Comparison of ENCODE assay signal across 9 cellular contexts in genomic region chr10:69639291-69640195, GRCh38. TPM values are rescaled to one million over a fixed set of nuclear protein-coding genes. Genes with fewer than 3 reads are reported as not detected.
DNase-seq lines count a peak whose midpoint lies in the region; ATAC-seq and TF ChIP-seq lines count a peak whose summit lies in the region.
"Had no signal": no experiment of that assay in that cellular context is flagged by ENCODE, and none has a peak within 500 bp of the region (broad histone marks: within the 10 kb centered on the region; RNA-seq: fewer than 3 reads in every experiment).

No MANE protein-coding gene starts in this region.

- H3K4me3 Mint-ChIP-seq in activated CD8-positive, alpha-beta memory T cell treated with anti-CD3 and anti-CD28 coated beads, Interleukin-2, amount 10 ng/mL, durations not matched to agents 7 days and 5 days: no peak overlapping the region

- TF ChIP-seq CTCF in GM12874 (IDR thresholded peaks at IDR 0.05; ENCODE audit: insufficient read depth, low read depth, low read length) (peak; percentile 72), epithelial cell of esophagus (IDR thresholded peaks at IDR 0.05; ENCODE audit: insufficient read depth, low read depth, low read length, missing control alignments) (peak; percentile 86)

- H3K27ac Mint-ChIP-seq in activated CD8-positive, alpha-beta memory T cell treated with anti-CD3 and anti-CD28 coated beads, Interleukin-2, amount 10 ng/mL, durations not matched to agents 7 days and 5 days: no peak overlapping the region

- DNase-seq in A172 (ENCODE audit: low spot score) (peak; percentile 65), NCI-H774 (lab: John Stamatoyannopoulos, UW) (peak; percentile 59), epithelial cell of esophagus (ENCODE audit: low read depth) (peak; percentile 83), middle frontal gyrus (ENCODE audit: extremely low spot score, low spot score) (peak; percentile 42)
- DNase-seq in activated CD8-positive, alpha-beta memory T cell treated with anti-CD3 and anti-CD28 coated beads, Interleukin-2, amount 10 ng/mL, durations not matched to agents 7 days and 5 days: peak; percentile 72
- DNase-seq in stimulated activated CD8-positive, alpha-beta memory T cell treated with anti-CD3 and anti-CD28 coated beads, Interleukin-4, amount 100 ng/mL, for 24 hours (ENCODE audit: low read depth): peak; percentile 44

- CTCF ChIA-PET in activated CD8-positive, alpha-beta memory T cell treated with anti-CD3 and anti-CD28 coated beads, Interleukin-2, amount 10 ng/mL, durations not matched to agents 7 days and 5 days (lab: Charles Lee): interaction anchor here (0.7 to 13.1 kb wide), 8 partner anchors 8 to 232 kb away, joined by 3 to 235 read pairs (median 6); no protein-coding TSS in a partner anchor

- H3K27me3 Mint-ChIP-seq in activated CD8-positive, alpha-beta memory T cell treated with anti-CD3 and anti-CD28 coated beads, Interleukin-2, amount 10 ng/mL, durations not matched to agents 7 days and 5 days: no peaks in the 10 kb centered on the region

- H3K9me3 Mint-ChIP-seq in activated CD8-positive, alpha-beta memory T cell treated with anti-CD3 and anti-CD28 coated beads, Interleukin-2, amount 10 ng/mL, durations not matched to agents 7 days and 5 days (ENCODE audit: low read depth): no peaks in the 10 kb centered on the region

- H3K36me3 Mint-ChIP-seq in activated CD8-positive, alpha-beta memory T cell treated with anti-CD3 and anti-CD28 coated beads, Interleukin-2, amount 10 ng/mL, durations not matched to agents 7 days and 5 days: no peaks in the 10 kb centered on the region

- H3K4me1 Mint-ChIP-seq in activated CD8-positive, alpha-beta memory T cell treated with anti-CD3 and anti-CD28 coated beads, Interleukin-2, amount 10 ng/mL, durations not matched to agents 7 days and 5 days: no peaks in the 10 kb centered on the region

- H3K4me3 ChIP-seq in epithelial cell of esophagus (ENCODE audit: low read length): no peak overlapping the region

- ATAC-seq in activated CD8-positive, alpha-beta memory T cell treated with anti-CD3 and anti-CD28 coated beads, Interleukin-2, amount 10 ng/mL, durations not matched to agents 7 days and 5 days: peak; percentile 78
- ATAC-seq in GM19023 (IDR thresholded peaks at IDR 0.05; ENCODE audit: unreplicated experiment): no peak

RNA-seq across cellular contexts. Expression of gene FAM241B, which starts 9.5 kb away (rescaled TPM):
- total RNA-seq in A172 (2014; rRNA removed; shearing (Covaris generic)): 7.4 and 10.8 TPM in 2 replicates
- 1 to 10 TPM; 2.6 to 2.9 TPM for total RNA-seq in activated CD8-positive, alpha-beta memory T cell treated with anti-CD3 and anti-CD28 coated beads, Interleukin-2, amount 10 ng/mL, durations not matched to agents 7 days and 5 days
- total RNA-seq: urinary bladder had no signal
